In genomic region chr17:43437756-43438155, GRCh38 we compare ENCODE assay signal across 29 cellular contexts.
"Had no signal": no experiment of that assay in that cellular context is flagged by ENCODE, and none has a peak within 500 bp of the region (broad histone marks: within the 10 kb centered on the region; RNA-seq: fewer than 3 reads in every experiment).

No MANE protein-coding gene starts in this region.

- H3K9me3 ChIP-seq: adrenal gland, body of pancreas, esophagus squamous epithelium, gastroesophageal sphincter had no signal

- H3K27me3 ChIP-seq: adrenal gland, body of pancreas, esophagus squamous epithelium, gastroesophageal sphincter had no signal

- H3K4me1 ChIP-seq: adrenal gland, body of pancreas, gastroesophageal sphincter had no signal

- DNase-seq: activated CD4-positive, alpha-beta memory T cell treated with anti-CD3 and anti-CD28 coated beads for 36 hours; activated CD4-positive, alpha-beta T cell treated with anti-CD3 and anti-CD28 coated beads for 36 hours; activated CD4-positive, alpha-beta T cell treated with anti-CD3 and anti-CD28 coated beads, Interleukin-2, amount 10 ng/mL, durations not matched to agents 24 days and 14 days; activated CD4-positive, CD25-positive, alpha-beta regulatory T cell; activated CD4-positive, CD25-positive, alpha-beta regulatory T cell treated with anti-CD3 and anti-CD28 coated beads, Interleukin-2, amount 50 U/mL, for 72 hours; activated CD8-positive, alpha-beta memory T cell treated with anti-CD3 and anti-CD28 coated beads, Interleukin-2, amount 10 ng/mL, durations not matched to agents 7 days and 5 days; activated CD8-positive, alpha-beta memory T cell treated with anti-CD3 and anti-CD28 coated beads, Interleukin-2, amount 50 U/mL, for 4 hours; activated CD8-positive, alpha-beta T cell treated with anti-CD3 and anti-CD28 coated beads, Interleukin-2, amount 10 ng/mL, durations not matched to agents 7 days and 5 days; activated effector memory CD4-positive, alpha-beta T cell treated with anti-CD3 and anti-CD28 coated beads, Interleukin-2, amount 50 U/mL, for 16 hours; activated naive CD4-positive, alpha-beta T cell treated with anti-CD3 and anti-CD28 coated beads for 36 hours; activated naive CD8-positive, alpha-beta T cell treated with anti-CD3 and anti-CD28 coated beads for 36 hours; activated naive CD8-positive, alpha-beta T cell treated with anti-CD3 and anti-CD28 coated beads, Interleukin-2, amount 50 U/mL, for 24 hours; activated T-cell treated with anti-CD3 and anti-CD28 coated beads, Interleukin-2, amount 50 U/mL, for 1 hour; activated T-cell treated with anti-CD3 and anti-CD28 coated beads, Interleukin-2, amount 50 U/mL, for 48 hours; adrenal gland; amygdala; aorta; body of pancreas; caudate nucleus; effector CD8-positive, alpha-beta T cell; esophagus squamous epithelium; foreskin melanocyte; head of caudate nucleus; T-helper 17 cell had no signal

- H3K36me3 ChIP-seq: adrenal gland, esophagus squamous epithelium, gastroesophageal sphincter had no signal

- ATAC-seq: activated CD4-positive, alpha-beta T cell treated with anti-CD3 and anti-CD28 coated beads for 36 hours; activated CD8-positive, alpha-beta memory T cell treated with anti-CD3 and anti-CD28 coated beads, Interleukin-2, amount 10 ng/mL, durations not matched to agents 7 days and 5 days; activated CD8-positive, alpha-beta T cell treated with anti-CD3 and anti-CD28 coated beads, Interleukin-2, amount 10 ng/mL, durations not matched to agents 7 days and 5 days; activated naive CD8-positive, alpha-beta T cell treated with anti-CD3 and anti-CD28 coated beads, Interleukin-2, amount 50 U/mL, for 24 hours; body of pancreas; gastroesophageal sphincter; T-helper 17 cell had no signal

- FAIRE-seq: colon, endometrium, endothelial cell of umbilical vein had no signal

- H3K27ac ChIP-seq: adrenal gland, body of pancreas, epithelial cell of prostate, esophagus squamous epithelium, gastroesophageal sphincter had no signal

- H3K4me3 ChIP-seq: adrenal gland, body of pancreas, esophagus squamous epithelium, gastroesophageal sphincter had no signal
